In the genomic region with DNA sequence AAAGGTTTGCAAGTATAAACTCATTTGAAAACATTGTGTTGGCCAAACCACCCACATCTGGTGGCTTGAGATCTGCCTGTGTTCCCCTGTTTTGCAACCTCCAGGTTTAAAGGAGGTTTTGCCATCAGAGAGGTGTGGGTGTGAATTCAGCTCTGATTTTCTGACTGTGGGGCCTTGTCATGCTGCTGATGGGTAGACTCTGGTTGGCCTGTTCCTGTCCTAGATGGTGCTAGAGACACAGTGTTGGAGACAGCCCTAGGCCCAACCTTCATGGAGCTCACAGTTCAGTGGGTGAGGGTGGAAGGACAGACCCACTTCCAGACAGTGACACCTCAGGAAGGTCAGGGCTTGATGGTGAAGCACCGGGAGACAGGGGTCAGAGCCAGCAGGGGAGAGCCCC, we compare ENCODE assay signal across 19 cellular contexts. TPM values are rescaled to one million over a fixed set of nuclear protein-coding genes. Genes with fewer than 3 reads are reported as not detected.
DNase-seq lines count a peak whose midpoint lies in the region; ATAC-seq and TF ChIP-seq lines count a peak whose summit lies in the region.
"Had no signal": no experiment of that assay in that cellular context is flagged by ENCODE, and none has a peak within 500 bp of the region (broad histone marks: within the 10 kb centered on the region; RNA-seq: fewer than 3 reads in every experiment).

No MANE protein-coding gene starts in this region.

- H3K4me3 Mint-ChIP-seq in activated CD8-positive, alpha-beta T cell treated with anti-CD3 and anti-CD28 coated beads for 36 hours, result no peak overlapping the region
- H3K4me3 Mint-ChIP-seq: CD8-positive, alpha-beta T cell had no signal

- no TSS peak for BruUV-seq in IMR-90 (replicated peaks; lab: Mats Ljungman, UMichigan)

- TF ChIP-seq POLR2A in IMR-90 (IDR thresholded peaks at IDR 0.05; ENCODE audit: low read depth, low read length), result no peak

- no peak overlapping the region for H4K91ac ChIP-seq in IMR-90 (ENCODE audit: insufficient read depth, low read depth, low read length)

- H3K27me3 ChIP-seq in IMR-90 (ENCODE audit: control insufficient read depth, insufficient read depth, low read length), result no peaks in the 10 kb centered on the region
- H3K27me3 ChIP-seq: foreskin keratinocyte, ovary, right lobe of liver, tibial artery had no signal

- CTCF ChIA-PET in IMR-90 (lab: Yijun Ruan, JAX), result no interaction called here
- CTCF ChIA-PET in activated CD8-positive, alpha-beta T cell treated with anti-CD3 and anti-CD28 coated beads for 36 hours (lab: Charles Lee), result no interaction called here

- H3K9me1 ChIP-seq in IMR-90 (ENCODE audit: insufficient read depth, low read length), result peaks cover 3% of the 10 kb centered on the region; the same call in 1 of the 2 replicates

- H3K14ac ChIP-seq in IMR-90 (replicated peaks; ENCODE audit: low read depth, low read length), result no peak overlapping the region

- H3K9ac ChIP-seq in IMR-90 (ENCODE audit: low read depth, low read length), result no peak overlapping the region

- DNase-seq in IMR-90, result no peak
- no peak for DNase-seq in activated CD8-positive, alpha-beta T cell treated with anti-CD3 and anti-CD28 coated beads for 36 hours
- no peak for DNase-seq in left lobe of liver (ENCODE audit: low spot score)
- DNase-seq in NAMALWA (ENCODE audit: low spot score), result no peak
- no peak for DNase-seq in middle frontal gyrus (ENCODE audit: extremely low spot score, low spot score)
- DNase-seq: caudate nucleus; CD8-positive, alpha-beta T cell; DMS79; foreskin keratinocyte; HCEC 1CT; hypothalamus; NCI-H510A treated with DMSO at 0.1 percent for 48 hours; ovary; right lobe of liver; stimulated activated CD4-positive, alpha-beta T cell treated with anti-CD3 and anti-CD28 coated beads, Interleukin-15, amount 100 ng/mL, for 24 hours; tibial artery had no signal

- no peak overlapping the region for H3K56ac ChIP-seq in IMR-90 (ENCODE audit: extremely low read depth, insufficient read depth, low read length)

- H3K79me1 ChIP-seq in IMR-90 (ENCODE audit: low read depth in 1 of 2, low read length in 2 of 2), result peaks cover 0 to 3% of the 10 kb centered on the region in 2 experiments; a peak in 2 of 4 replicates

- H2BK15ac ChIP-seq in IMR-90 (ENCODE audit: low read depth, low read length), result no peak overlapping the region

- H2AFZ ChIP-seq in IMR-90 (replicated peaks; ENCODE audit: low read length, poor library complexity), result no peak overlapping the region

- dilution Hi-C loops in IMR-90 (cut with HindIII; ENCODE audit: low sequenced_read_pairs, unreplicated experiment), result no loop called here

- TF ChIP-seq CTCF in IMR-90 (conservative IDR thresholded peaks at IDR 0.05; ENCODE audit: low read depth, low read length), result no peak
- TF ChIP-seq CTCF in activated CD8-positive, alpha-beta T cell treated with anti-CD3 and anti-CD28 coated beads for 36 hours (IDR thresholded peaks at IDR 0.05), result no peak

- in situ Hi-C loops in IMR-90 (cut with MboI; ENCODE audit: low sequenced_read_pairs), result no loop called here

- peaks cover 27% of the 10 kb centered on the region for H3K36me3 Mint-ChIP-seq in activated CD8-positive, alpha-beta T cell treated with anti-CD3 and anti-CD28 coated beads for 36 hours (ENCODE audit: low read depth)

- 33% methylated on average over 1 of the region's 1 CpG; no CpG with 5 or more reads in 1 of the 2 experiments for WGBS in IMR-90 (ENCODE audit: extremely low coverage in 2 of 2, insufficient read length in 1 of 2), 2 experiments

- no peaks in the 10 kb centered on the region for H3K27me3 Mint-ChIP-seq in activated CD8-positive, alpha-beta T cell treated with anti-CD3 and anti-CD28 coated beads for 36 hours

- H3K36me3 ChIP-seq in IMR-90 (ENCODE audit: control insufficient read depth, insufficient read depth, low read length), result peaks cover 12% of the 10 kb centered on the region
- H3K36me3 ChIP-seq: ovary, right lobe of liver had no signal

- no peaks in the 10 kb centered on the region for H4K20me1 ChIP-seq in IMR-90 (ENCODE audit: insufficient read depth, low read length)

- no peaks in the 10 kb centered on the region for H3K4me1 ChIP-seq in IMR-90 (ENCODE audit: control insufficient read depth, insufficient read depth, low read length)
- H3K4me1 ChIP-seq: foreskin keratinocyte had no signal

- no peak overlapping the region for H3K4me3 ChIP-seq in IMR-90 (ENCODE audit: insufficient read depth, low read depth, low read length)
- H3K4me3 ChIP-seq: lung, ovary, right lobe of liver, tibial artery had no signal

- H3K27ac ChIP-seq in IMR-90 (ENCODE audit: insufficient read depth, low read length), result no peak overlapping the region
- H3K27ac ChIP-seq: foreskin keratinocyte, ovary, right lobe of liver had no signal

- H3K4ac ChIP-seq in IMR-90 (ENCODE audit: low read depth, low read length), result no peak overlapping the region

- H3K23ac ChIP-seq in IMR-90 (ENCODE audit: low read depth, low read length), result no peak overlapping the region

- H4K8ac ChIP-seq in IMR-90 (ENCODE audit: low read depth in 2 of 2, low read length in 2 of 2), result no peak overlapping the region

- H4K5ac ChIP-seq in IMR-90 (ENCODE audit: low read depth, low read length), result no peak overlapping the region

- H3K27ac Mint-ChIP-seq in activated CD8-positive, alpha-beta T cell treated with anti-CD3 and anti-CD28 coated beads for 36 hours, result peak overlapping the region; percentile 64
- H3K27ac Mint-ChIP-seq: CD8-positive, alpha-beta T cell had no signal

- no peak overlapping the region for H3K4me2 ChIP-seq in IMR-90 (ENCODE audit: low read depth, low read length)

- H3K9me3 Mint-ChIP-seq in activated CD8-positive, alpha-beta T cell treated with anti-CD3 and anti-CD28 coated beads for 36 hours, result no peaks in the 10 kb centered on the region
- H3K9me3 Mint-ChIP-seq: CD8-positive, alpha-beta T cell had no signal

- no peak overlapping the region for H2AK5ac ChIP-seq in IMR-90 (ENCODE audit: low read depth, low read length)

- H2BK120ac ChIP-seq in IMR-90 (ENCODE audit: low read depth, low read length), result no peak overlapping the region

- H3K9me3 ChIP-seq in IMR-90 (ENCODE audit: control insufficient read depth, insufficient read depth, low read length), result no peaks in the 10 kb centered on the region
- H3K9me3 ChIP-seq: ovary, right lobe of liver, tibial artery had no signal

- POLR2A ChIA-PET in IMR-90 (lab: Charles Lee; ENCODE audit: unreplicated experiment), result no interaction called here
- POLR2A ChIA-PET in activated CD8-positive, alpha-beta T cell treated with anti-CD3 and anti-CD28 coated beads for 36 hours (lab: Charles Lee), result interaction anchor here (2.5 kb wide), 1 partner anchor 12 kb away, joined by 6 read pairs; no protein-coding TSS in a partner anchor

- intact Hi-C loops in IMR-90 (cut with micrococcal nuclease), result no loop called here
- intact Hi-C loops in activated CD8-positive, alpha-beta T cell treated with anti-CD3 and anti-CD28 coated beads for 36 hours (cut with micrococcal nuclease), result no loop called here

- H2AK9ac ChIP-seq in IMR-90 (replicated peaks; ENCODE audit: low read depth, low read length, poor library complexity), result peak overlapping the region; percentile 60

- peaks cover 17% of the 10 kb centered on the region for H3K4me1 Mint-ChIP-seq in activated CD8-positive, alpha-beta T cell treated with anti-CD3 and anti-CD28 coated beads for 36 hours (ENCODE audit: low read depth)

- no peak for ATAC-seq in IMR-90 (ENCODE audit: low read depth)
- ATAC-seq in activated CD8-positive, alpha-beta T cell treated with anti-CD3 and anti-CD28 coated beads for 36 hours, result peak; percentile 64
- ATAC-seq in left lobe of liver, result peak; percentile 27
- ATAC-seq: CD8-positive, alpha-beta T cell; foreskin keratinocyte had no signal

- no peak for TF ChIP-seq RAD21 in IMR-90 (IDR thresholded peaks at IDR 0.05; ENCODE audit: low read length)

- no peak overlapping the region for H2BK20ac ChIP-seq in IMR-90 (ENCODE audit: low read depth, low read length)

- no peak overlapping the region for H3K18ac ChIP-seq in IMR-90 (ENCODE audit: low read depth, low read length)

- H2BK5ac ChIP-seq in IMR-90 (ENCODE audit: low read depth, low read length, poor library complexity, severe bottlenecking), result no peak overlapping the region

TF ChIP-seq in IMR-90, 13 proteins besides CTCF, POLR2A, EP300 and RAD21 (continues in another document):
- TF ChIP-seq RCOR1 (IDR thresholded peaks at IDR 0.05; ENCODE audit: insufficient replicate concordance, low read length), result no peak
- TF ChIP-seq MAZ (IDR thresholded peaks at IDR 0.05; ENCODE audit: borderline replicate concordance, low read depth, low read length), result no peak

RNA-seq across cellular contexts. Expression of a gene that starts 7.5 kb away (rescaled TPM):
- total RNA-seq in IMR-90 (2012; rRNA removed) (7.9 and 8.3 TPM in 2 replicates), left lobe of liver (9.0 TPM)
- 21.4 and 25.9 TPM in 2 replicates for polyA plus RNA-seq in IMR-90 (2012; rRNA removed)
- polyA plus RNA-seq in IMR-90 (2012; cell fraction: cytosol; rRNA removed), result 49.0 and 50.2 TPM in 2 replicates
- 34.1 and 62.8 TPM in 2 replicates for polyA plus RNA-seq in IMR-90 (2012; cell fraction: nucleus; rRNA removed; ENCODE audit: low replicate concordance)
- 10 to 100 TPM; 39.7 to 42.3 TPM for total RNA-seq in activated CD8-positive, alpha-beta T cell treated with anti-CD3 and anti-CD28 coated beads for 36 hours

RNA-seq across cellular contexts. Expression of a gene that starts 10.2 kb away (rescaled TPM):
- total RNA-seq in IMR-90 (2012; rRNA removed) (not detected in 2 replicates), left lobe of liver (0.43 TPM)
- polyA plus RNA-seq in IMR-90 (2012; rRNA removed), result 0.44 TPM in 1 of 2 replicates, not detected in the other
- 0.24 and 1.6 TPM in 2 replicates for polyA plus RNA-seq in IMR-90 (2012; cell fraction: cytosol; rRNA removed)
- polyA plus RNA-seq in IMR-90 (2012; cell fraction: nucleus; rRNA removed; ENCODE audit: low replicate concordance), result 0.64 TPM in 1 of 2 replicates, not detected in the other
- not detected for total RNA-seq in activated CD8-positive, alpha-beta T cell treated with anti-CD3 and anti-CD28 coated beads for 36 hours
- total RNA-seq: CD8-positive, alpha-beta T cell; dermis microvascular lymphatic vessel endothelial cell; epithelial cell of proximal tubule had no signal

RNA-seq across cellular contexts. Expression of a gene that starts 13.5 kb away (rescaled TPM):
- total RNA-seq in IMR-90 (2012; rRNA removed) (50.5 and 54.1 TPM in 2 replicates), left lobe of liver (42.2 TPM)
- 60.2 and 62.7 TPM in 2 replicates for polyA plus RNA-seq in IMR-90 (2012; rRNA removed)
- polyA plus RNA-seq in IMR-90 (2012; cell fraction: cytosol; rRNA removed), result 39.4 and 78.4 TPM in 2 replicates
- polyA plus RNA-seq in IMR-90 (2012; cell fraction: nucleus; rRNA removed; ENCODE audit: low replicate concordance), result 64.4 and 149 TPM in 2 replicates
- total RNA-seq in activated CD8-positive, alpha-beta T cell treated with anti-CD3 and anti-CD28 coated beads for 36 hours, result 10 to 100 TPM; 87.4 to 90.1 TPM

RNA-seq across cellular contexts. Expression of a gene that starts 34.5 kb away (rescaled TPM):
- 28.3 and 30.3 TPM in 2 replicates for total RNA-seq in IMR-90 (2012; rRNA removed)
- 81.3 and 158 TPM in 2 replicates for polyA plus RNA-seq in IMR-90 (2012; rRNA removed)
- polyA plus RNA-seq in IMR-90 (2012; cell fraction: cytosol; rRNA removed), result 89.7 and 101 TPM in 2 replicates
- 76.5 and 101 TPM in 2 replicates for polyA plus RNA-seq in IMR-90 (2012; cell fraction: nucleus; rRNA removed; ENCODE audit: low replicate concordance)
- total RNA-seq in activated CD8-positive, alpha-beta T cell treated with anti-CD3 and anti-CD28 coated beads for 36 hours, result 100 to 1,000 TPM; 260 to 281 TPM
- total RNA-seq in left lobe of liver, result 23.6 TPM

RNA-seq across cellular contexts. Expression of a gene that starts 35.2 kb away (rescaled TPM):
- total RNA-seq in IMR-90 (2012; rRNA removed) (0.28 and 0.54 TPM in 2 replicates), left lobe of liver (8.9 TPM)
- polyA plus RNA-seq in IMR-90 (2012; rRNA removed), result 4.9 and 5.4 TPM in 2 replicates
- 4.2 and 5.8 TPM in 2 replicates for polyA plus RNA-seq in IMR-90 (2012; cell fraction: cytosol; rRNA removed)
- polyA plus RNA-seq in IMR-90 (2012; cell fraction: nucleus; rRNA removed; ENCODE audit: low replicate concordance), result 6.8 and 12.2 TPM in 2 replicates
- total RNA-seq in activated CD8-positive, alpha-beta T cell treated with anti-CD3 and anti-CD28 coated beads for 36 hours, result 10 to 100 TPM; 12.8 to 14.2 TPM
